ENCODE assay signal across 10 cellular contexts in genomic region chr2:58553937-58554336, GRCh38.
DNase-seq lines count a peak whose midpoint lies in the region; ATAC-seq and TF ChIP-seq lines count a peak whose summit lies in the region.
"Had no signal": no experiment of that assay in that cellular context is flagged by ENCODE, and none has a peak within 500 bp of the region (broad histone marks: within the 10 kb centered on the region; RNA-seq: fewer than 3 reads in every experiment).

No MANE protein-coding gene starts in this region.

- H3K4me1 Mint-ChIP-seq in progenitor cell of endocrine pancreas (ENCODE audit: low read depth) = no peaks in the 10 kb centered on the region

- H3K27me3 ChIP-seq in HUES48 (ENCODE audit: control insufficient read depth, insufficient read depth, low read length) = no peaks in the 10 kb centered on the region

- intact Hi-C loops in sciatic nerve (cut with DNase I) = no loop called here

- DNase-seq in NCI-H2029 (lab: John Stamatoyannopoulos, UW) = peak; percentile 3
- no peak for DNase-seq in NCI-H2029 treated with DMSO at 0.1 percent for 48 hours (lab: John Stamatoyannopoulos, UW)
- no peak for DNase-seq in cardiac fibroblast (ENCODE audit: low read depth in 2 of 2)
- no peak for DNase-seq in progenitor cell of endocrine pancreas (ENCODE audit: low spot score, unreplicated experiment)
- DNase-seq in activated CD4-positive, alpha-beta T cell treated with anti-CD3 and anti-CD28 coated beads for 1 hour = no peak
- no peak for DNase-seq in sciatic nerve (ENCODE audit: low spot score)
- DNase-seq: left ventricle myocardium inferior, NCI-H187 treated with DMSO at 0.1 percent for 48 hours had no signal

- H3K36me3 ChIP-seq in HUES48 (ENCODE audit: control insufficient read depth, insufficient read depth, low read length) = no peaks in the 10 kb centered on the region
- H3K36me3 ChIP-seq: left ventricle myocardium inferior had no signal

- H3K9me3 ChIP-seq in HUES48 (ENCODE audit: control insufficient read depth, insufficient read depth, low read length) = no peaks in the 10 kb centered on the region
- H3K9me3 ChIP-seq: left ventricle myocardium inferior had no signal

- peaks cover 35% of the 10 kb centered on the region for H3K4me1 ChIP-seq in HUES48 (ENCODE audit: control insufficient read depth, insufficient read depth, low read length)
- H3K4me1 ChIP-seq: left ventricle myocardium inferior had no signal

- H3K27ac Mint-ChIP-seq in progenitor cell of endocrine pancreas = no peak overlapping the region

- H3K9me3 Mint-ChIP-seq in progenitor cell of endocrine pancreas (ENCODE audit: low read depth) = no peaks in the 10 kb centered on the region

- no peaks in the 10 kb centered on the region for H3K36me3 Mint-ChIP-seq in progenitor cell of endocrine pancreas (ENCODE audit: insufficient read depth)

- no peak overlapping the region for H3K9ac ChIP-seq in HUES48 (ENCODE audit: low read depth, low read length)

- peak overlapping the region; percentile 2 for H3K27ac ChIP-seq in HUES48 (ENCODE audit: low read depth, low read length)
- H3K27ac ChIP-seq: left ventricle myocardium inferior had no signal

- ATAC-seq in GM21447 (IDR thresholded peaks at IDR 0.05; ENCODE audit: unreplicated experiment) (no peak), sciatic nerve (no peak)

- H3K4me3 ChIP-seq in HUES48 (ENCODE audit: low read depth, low read length) = no peak overlapping the region
- no peak overlapping the region for H3K4me3 ChIP-seq in cardiac fibroblast (replicated peaks in 1 of 2; ENCODE audit: low read depth in 2 of 2, low read length in 2 of 2)
- H3K4me3 ChIP-seq: left ventricle myocardium inferior had no signal

- H3K27me3 Mint-ChIP-seq in progenitor cell of endocrine pancreas = no peaks in the 10 kb centered on the region

- H3K4me3 Mint-ChIP-seq in progenitor cell of endocrine pancreas (ENCODE audit: low read depth) = no peak overlapping the region

- TF ChIP-seq CTCF in cardiac fibroblast (IDR thresholded peaks at IDR 0.05; ENCODE audit: low read depth, low read length) = peak; percentile 7
- peak; percentile 42 for TF ChIP-seq CTCF in progenitor cell of endocrine pancreas (IDR thresholded peaks at IDR 0.05; ENCODE audit: unreplicated experiment)
